Comparison of ENCODE assay signal across 23 cellular contexts in the genomic region with DNA sequence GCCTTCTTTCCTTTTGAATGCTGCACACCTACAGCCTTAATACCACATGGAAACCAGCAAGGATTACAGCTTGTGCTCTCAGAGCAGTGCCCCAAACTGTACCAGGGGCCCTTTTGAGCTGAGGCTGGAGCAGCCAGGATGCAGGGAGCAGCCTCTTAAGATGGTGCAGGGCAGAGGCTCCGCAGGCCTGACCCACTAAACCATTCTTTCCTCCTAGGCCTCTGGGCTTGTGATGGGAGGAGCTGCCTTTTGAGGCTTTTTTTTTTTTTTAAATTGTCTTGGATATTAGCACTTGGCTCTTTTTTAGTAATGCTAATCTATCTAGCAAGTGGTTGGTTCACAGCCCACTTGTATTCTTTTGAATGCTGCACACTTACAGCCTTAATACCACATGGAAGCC. TPM values are rescaled to one million over a fixed set of nuclear protein-coding genes. Genes with fewer than 3 reads are reported as not detected.
DNase-seq lines count a peak whose midpoint lies in the region; ATAC-seq, FAIRE-seq and TF ChIP-seq lines count a peak whose summit lies in the region.
"Had no signal": no experiment of that assay in that cellular context is flagged by ENCODE, and none has a peak within 500 bp of the region (broad histone marks: within the 10 kb centered on the region; RNA-seq: fewer than 3 reads in every experiment).

No MANE protein-coding gene starts in this region.

- H3K36me3 ChIP-seq in HEK293 (ENCODE audit: control insufficient read depth in 2 of 2, insufficient read depth in 1 of 2, low read length in 2 of 2) (no peaks in the 10 kb centered on the region), K562 (ENCODE audit: control insufficient read depth, insufficient read depth, low read length) (no peaks in the 10 kb centered on the region), upper lobe of right lung (no peaks in the 10 kb centered on the region)

- TF ChIP-seq RAD21 in A549 (conservative IDR thresholded peaks at IDR 0.05 in 1 of 2, IDR thresholded peaks at IDR 0.05 in 1 of 2) = no peak
- TF ChIP-seq RAD21 in K562 (CRISPR knock-in tag; conservative IDR thresholded peaks at IDR 0.05 in 1 of 2, IDR thresholded peaks at IDR 0.05 in 1 of 2) = no peak

- in situ Hi-C loops in K562 (cut with MboI) = no loop called here

- TF ChIP-seq POLR2A in A549 (IDR thresholded peaks at IDR 0.05; ENCODE audit: low read length) (no peak), K562 (conservative IDR thresholded peaks at IDR 0.05) (no peak)

- TF ChIP-seq CTCF in A549 (IDR thresholded peaks at IDR 0.05) (no peak), HEK293 (tag by site-specific recombination; IDR thresholded peaks at IDR 0.05) (no peak), K562 (IDR thresholded peaks at IDR 0.05 in 2 of 3, conservative IDR thresholded peaks at IDR 0.05 in 1 of 3; ENCODE audit: insufficient read depth in 2 of 3, low read depth in 1 of 3, low read length in 3 of 3) (no peak), upper lobe of right lung (IDR thresholded peaks at IDR 0.05) (no peak)

- POLR2A ChIA-PET in A549 (lab: Yijun Ruan, JAX) = no interaction called here
- POLR2A ChIA-PET in HEK293 (lab: Yijun Ruan, JAX) = no interaction called here
- POLR2A ChIA-PET in K562 (lab: Yijun Ruan, JAX) = no interaction called here

- ATAC-seq in A549 = no peak
- ATAC-seq in K562 = no peak
- peak; percentile 23 for ATAC-seq in upper lobe of right lung
- no peak for ATAC-seq in GM19324 (IDR thresholded peaks at IDR 0.05; ENCODE audit: low FRiP score, unreplicated experiment)
- ATAC-seq: CD8-positive, alpha-beta T cell had no signal

- no peak overlapping the region for H3K9ac ChIP-seq in K562 (ENCODE audit: insufficient read depth in 1 of 2, low read depth in 2 of 2, low read length in 2 of 2)
- H3K9ac ChIP-seq: BLaER1 treated with 17β-estradiol and CSF1 and Interleukin-3, amounts not matched to agents 10 nM and 100 nM had no signal

- H3K4me1 ChIP-seq in A549 (no peaks in the 10 kb centered on the region), HEK293 (ENCODE audit: control insufficient read depth, insufficient read depth, low read length) (no peaks in the 10 kb centered on the region), K562 (replicated peaks in 1 of 2; ENCODE audit: control insufficient read depth in 2 of 2, insufficient read depth in 2 of 2, low read length in 2 of 2) (no peaks in the 10 kb centered on the region; a peak in 1 of 5 replicates), upper lobe of right lung (peaks cover 8% of the 10 kb centered on the region)
- H3K4me1 ChIP-seq: Caco-2 had no signal

- no peaks in the 10 kb centered on the region for H4K20me1 ChIP-seq in K562 (replicated peaks; ENCODE audit: control insufficient read depth, insufficient read depth, low read length)

- no peak overlapping the region for H2AFZ ChIP-seq in K562 (ENCODE audit: low read depth, low read length)

- H3K27me3 ChIP-seq in K562 (ENCODE audit: control insufficient read depth in 2 of 2, insufficient read depth in 2 of 2, low read length in 2 of 2) = no peaks in the 10 kb centered on the region
- no peaks in the 10 kb centered on the region for H3K27me3 ChIP-seq in upper lobe of right lung
- H3K27me3 ChIP-seq: BLaER1 treated with 17β-estradiol and CSF1 and Interleukin-3, amounts not matched to agents 10 nM and 100 nM had no signal

- no peak overlapping the region for H3K27ac ChIP-seq in A549
- no peak overlapping the region for H3K27ac ChIP-seq in HEK293 (ENCODE audit: extremely low read depth, low read depth, low read length)
- no peak overlapping the region for H3K27ac ChIP-seq in K562 (ENCODE audit: extremely low read depth, low read depth, low read length)
- no peak overlapping the region for H3K27ac ChIP-seq in upper lobe of right lung
- H3K27ac ChIP-seq: BLaER1 treated with 17β-estradiol and CSF1 and Interleukin-3, amounts not matched to agents 10 nM and 100 nM; C4-2B had no signal

- no TSS peak for BruUV-seq in K562 (replicated peaks; lab: Mats Ljungman, UMichigan)

- TF ChIP-seq EP300 in A549 (IDR thresholded peaks at IDR 0.05) (no peak), K562 (IDR thresholded peaks at IDR 0.05; ENCODE audit: low read length) (no peak)

- H3K9me3 ChIP-seq in A549 (0 out of 3 replicates have a peak, but pooled peaks cover 5% of the 10 kb centered on the region), HEK293 (ENCODE audit: control insufficient read depth, insufficient read depth, low read depth, low read length) (no peaks in the 10 kb centered on the region), K562 (replicated peaks; ENCODE audit: control insufficient read depth, insufficient read depth, low read depth, low read length) (no peaks in the 10 kb centered on the region), upper lobe of right lung (no peaks in the 10 kb centered on the region)
- H3K9me3 ChIP-seq: Caco-2 had no signal

- H3K4me2 ChIP-seq in A549 (no peak overlapping the region), K562 (ENCODE audit: insufficient read depth, low read length) (no peak overlapping the region)

- no peak for DNase-seq in A549 (ENCODE audit: low read depth in 1 of 2, low spot score in 1 of 2)
- DNase-seq in K562 (ENCODE audit: extremely low read depth in 1 of 4, low spot score in 3 of 4) = no peak
- no peak for DNase-seq in upper lobe of right lung
- no peak for DNase-seq in ureter (ENCODE audit: low spot score)
- DNase-seq in Kasumi-1 (lab: John Stamatoyannopoulos, UW) = no peak
- DNase-seq in stimulated activated CD4-positive, alpha-beta T cell treated with anti-CD3 and anti-CD28 coated beads, Interleukin-12 subunit alpha, Interleukin-12 subunit beta, amount 100 ng/mL, for 4 hours = no peak
- DNase-seq: 8988T; AML-193; Caco-2; Calu3; CD4-positive, alpha-beta T cell; CD8-positive, alpha-beta T cell; DMS79 treated with DMSO at 0.1 percent for 48 hours; GF-D8 had no signal

- CTCF ChIA-PET in A549 (lab: Yijun Ruan, JAX) = interaction anchor here (0.7 to 1.8 kb wide), 6 partner anchors 8 to 1209 kb away, joined by 3 to 6 read pairs (median 4); no protein-coding TSS in a partner anchor
- CTCF ChIA-PET in HEK293 (lab: Yijun Ruan, JAX) = interaction anchor here (0.6 kb wide), 1 partner anchor 8 kb away, joined by 3 read pairs; no protein-coding TSS in a partner anchor
- CTCF ChIA-PET in K562 (lab: Yijun Ruan, JAX; ENCODE audit: low intra/inter-chr PET ratio) = no interaction called here

- no peaks in the 10 kb centered on the region for H3K79me2 ChIP-seq in K562 (ENCODE audit: control insufficient read depth, insufficient read depth, low read length)

- H3K4me3 ChIP-seq in A549 = no peak overlapping the region
- H3K4me3 ChIP-seq in HEK293 (ENCODE audit: low read depth, low read length) = no peak overlapping the region
- H3K4me3 ChIP-seq in K562 = no peak overlapping the region
- H3K4me3 ChIP-seq in upper lobe of right lung = no peak overlapping the region
- H3K4me3 ChIP-seq: BLaER1 treated with 17β-estradiol and CSF1 and Interleukin-3, amounts not matched to agents 10 nM and 100 nM had no signal

- no peak for FAIRE-seq in A549 (lab: Jason Lieb, UNC)
- FAIRE-seq in K562 (lab: Jason Lieb, UNC) = no peak
- FAIRE-seq: A204.1, D721Med, G401.6, GM12891, GM19239 had no signal

- intact Hi-C loops in K562 (cut with micrococcal nuclease) = loop anchor here (10.0 kb wide), 1 partner anchor 562 kb away; no protein-coding TSS in a partner anchor
- intact Hi-C loops in upper lobe of right lung (cut with DNase I) = no loop called here

- WGBS in A549 (ENCODE audit: missing lambda C conversion rate) = 100% methylated on average over 1 of the region's 1 CpG
- 88% methylated on average over 1 of the region's 1 CpG for WGBS in K562 (ENCODE audit: insufficient coverage, low coverage, missing lambda C conversion rate)

- no peaks in the 10 kb centered on the region for H3K9me1 ChIP-seq in K562 (ENCODE audit: control insufficient read depth, insufficient read depth, low read length)

TF ChIP-seq in A549, 52 proteins besides CTCF, POLR2A, EP300 and RAD21:
- peak; percentile 68 for TF ChIP-seq ZFP36 (IDR thresholded peaks at IDR 0.05; ENCODE audit: borderline replicate concordance, partially characterized antibody)
- no peak for TF ChIP-seq NPAS2 (CRISPR knock-in tag; IDR thresholded peaks at IDR 0.05; ENCODE audit: borderline replicate concordance)

TF ChIP-seq in HEK293, 187 proteins besides CTCF, POLR2A, EP300 and RAD21 (continues in another document):
- TF ChIP-seq ZNF394 (tag by site-specific recombination; IDR thresholded peaks at IDR 0.05; ENCODE audit: borderline replicate concordance) (no peak), ZNF112 (tag by site-specific recombination; IDR thresholded peaks at IDR 0.05) (no peak)

TF ChIP-seq in K562, 482 proteins besides CTCF, POLR2A, EP300 and RAD21 (continues in another document):
- TF ChIP-seq FOXK2 (conservative IDR thresholded peaks at IDR 0.05 in 1 of 2, IDR thresholded peaks at IDR 0.05 in 1 of 2; ENCODE audit: low read depth in 2 of 2) (no peak), GATA2 (CRISPR knock-in tag; IDR thresholded peaks at IDR 0.05) (no peak), ZFP36 (IDR thresholded peaks at IDR 0.05; ENCODE audit: low read depth, low read length, partially characterized antibody) (peak; percentile 50)

RNA-seq across cellular contexts. Expression of a gene that starts 37.7 kb away (rescaled TPM):
- polyA plus RNA-seq in A549 (2011; rRNA removed) (406 and 539 TPM in 2 replicates), A549 (2017; fragmentation: RNase III; extraction: RNeasy Plus Mini Kit Qiagen cat#74134 plus additional on column Dnase treatment) (201 to 231 TPM (median 222 TPM) in 3 replicates), K562 (2011; rRNA removed) (0.22 and 0.35 TPM in 2 replicates), K562 (2014; fragmentation: Illumina TruSeq; extraction: Trizol) (0.14 and 0.43 TPM in 2 replicates), K562 (2014; fragmentation: Nextera tagmentation; extraction: Ambion mirVana) (under 1 TPM; 0.14 to 0.45 TPM), K562 (2014; rRNA removed) (0.37 TPM in 1 of 2 replicates, not detected in the other)
- 191 and 210 TPM in 2 replicates for polyA plus RNA-seq in A549 (2012; cell fraction: cytosol; rRNA removed)
- 78.8 and 97.0 TPM in 2 replicates for polyA plus RNA-seq in A549 (2012; cell fraction: nucleus; rRNA removed)
- 117 and 129 TPM in 2 replicates for polyA minus RNA-seq in A549 (2011; rRNA and poly(A)+ RNA removed)
- 0.21 and 0.39 TPM in 2 replicates for total RNA-seq in K562 (2011; cell fraction: chromatin; rRNA removed; ENCODE audit: low replicate concordance)
- total RNA-seq in K562 (2011; cell fraction: nucleolus; rRNA removed) = not detected in 2 replicates
- total RNA-seq in K562 (2011; cell fraction: nucleoplasm; rRNA removed) = 0.81 TPM in 1 of 2 replicates, not detected in the other
- total RNA-seq in K562 (2014; rRNA removed) (0.32 and 0.53 TPM in 2 replicates), K562 (2014; rRNA removed; fragmentation: Illumina TruSeq; extraction: Trizol) (0.25 and 0.35 TPM in 2 replicates), K562 (2015; rRNA removed; fragmentation: Illumina TruSeq; extraction: Trizol) (0.19 and 0.29 TPM in 2 replicates), K562 (2021) (0.49 and 0.86 TPM in 2 replicates), upper lobe of right lung (28.6 TPM), ureter (169 TPM)
- polyA plus RNA-seq in K562 (2011; cell fraction: cytosol; rRNA removed) = 0.12 and 0.19 TPM in 2 replicates
- 0.37 and 0.54 TPM in 2 replicates for polyA plus RNA-seq in K562 (2011; cell fraction: nucleus; rRNA removed)
- 0.29 and 0.33 TPM in 2 replicates for polyA plus RNA-seq in K562 (2012)
- polyA minus RNA-seq in K562 (2011; rRNA and poly(A)+ RNA removed) = 0.39 and 0.81 TPM in 2 replicates
- polyA minus RNA-seq in K562 (2011; cell fraction: cytosol; rRNA and poly(A)+ RNA removed) = not detected in 2 replicates
- polyA minus RNA-seq in K562 (2011; cell fraction: nucleus; rRNA and poly(A)+ RNA removed) = 0.27 and 0.78 TPM in 2 replicates

Comparison
In these comparisons a context has a peak if more than half of its experiments do, and no peak if none do; other contexts are left out.
1. RNA of a gene that starts 37.7 kb away (total RNA-seq): 169 TPM in ureter (single experiment) and 28.6 TPM in upper lobe of right lung (single experiment); 0.19 to 0.86 TPM in K562; every median in the first group is over 10 times any median in the second.